18 cellular contexts compared by ENCODE assay signal in the genomic region with DNA sequence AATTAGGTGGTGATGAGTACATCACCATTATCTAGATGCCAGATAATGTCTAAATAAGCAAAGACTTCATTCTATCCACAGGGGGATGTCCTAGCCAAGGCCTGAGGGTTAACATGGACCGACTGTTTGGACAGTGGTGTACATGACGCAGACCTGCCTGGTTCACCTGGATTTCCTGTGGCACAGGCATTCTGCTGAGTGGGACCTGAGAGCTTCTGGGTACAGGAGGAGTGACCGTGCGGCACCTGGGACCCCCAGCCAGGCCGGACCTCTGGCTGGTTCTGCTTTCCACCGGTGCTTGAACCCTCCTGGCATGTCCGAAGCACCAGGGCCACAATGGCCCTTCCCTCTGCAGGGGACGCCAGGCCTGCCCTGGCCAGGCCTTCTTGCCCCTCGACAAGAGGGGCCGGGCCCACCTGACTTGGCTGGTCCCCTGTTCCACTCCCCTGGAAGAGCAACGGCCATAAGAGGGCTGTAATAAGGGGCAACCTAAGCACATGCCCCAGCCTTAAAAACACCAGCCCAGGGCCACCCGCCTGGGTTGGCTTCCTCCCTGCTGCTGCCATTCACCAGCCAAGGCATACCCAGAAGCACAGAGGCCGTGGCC. TPM values are rescaled to one million over a fixed set of nuclear protein-coding genes. Genes with fewer than 3 reads are reported as not detected.
"Had no signal": no experiment of that assay in that cellular context is flagged by ENCODE, and none has a peak within 500 bp of the region (broad histone marks: within the 10 kb centered on the region; RNA-seq: fewer than 3 reads in every experiment).

No MANE protein-coding gene starts in this region.

- DNase-seq: activated CD4-positive, alpha-beta memory T cell treated with anti-CD3 and anti-CD28 coated beads, Interleukin-2, amount 10 ng/mL, durations not matched to agents 7 days and 5 days; activated CD4-positive, alpha-beta T cell treated with anti-CD3 and anti-CD28 coated beads for 4 hours; activated CD8-positive, alpha-beta memory T cell treated with anti-CD3 and anti-CD28 coated beads, Interleukin-2, amount 50 U/mL, for 4 hours; activated gamma-delta T cell; activated T-cell treated with anti-CD3 and anti-CD28 coated beads, Interleukin-2, amount 50 U/mL, for 72 hours; amniotic stem cell; effector memory CD4-positive, alpha-beta T cell; heart right ventricle; natural killer cell; stimulated activated CD4-positive, alpha-beta T cell treated with anti-CD3 and anti-CD28 coated beads, Interleukin-4, amount 100 ng/mL, for 4 hours; stimulated activated CD8-positive, alpha-beta memory T cell treated with anti-CD3 and anti-CD28 coated beads, Interleukin-4, amount 100 ng/mL, for 48 hours; stimulated activated naive CD4-positive, alpha-beta T cell treated with Interleukin-2 at 50 U/mL for 16 hours; T-helper 17 cell; transverse colon had no signal

- H3K36me3 ChIP-seq: gastrocnemius medialis, heart right ventricle, transverse colon had no signal

- H3K4me1 Mint-ChIP-seq: activated CD4-positive, alpha-beta memory T cell treated with anti-CD3 and anti-CD28 coated beads, Interleukin-2, amount 10 ng/mL, durations not matched to agents 7 days and 5 days; natural killer cell had no signal

- H3K9me3 Mint-ChIP-seq: activated CD4-positive, alpha-beta memory T cell treated with anti-CD3 and anti-CD28 coated beads, Interleukin-2, amount 10 ng/mL, durations not matched to agents 7 days and 5 days; activated T-cell treated with anti-CD3 and anti-CD28 coated beads, Interleukin-2, amount 50 U/mL, for 72 hours; natural killer cell had no signal

- H3K27me3 ChIP-seq: gastrocnemius medialis had no signal

- H3K4me3 Mint-ChIP-seq: activated CD4-positive, alpha-beta memory T cell treated with anti-CD3 and anti-CD28 coated beads, Interleukin-2, amount 10 ng/mL, durations not matched to agents 7 days and 5 days; activated naive CD8-positive, alpha-beta T cell; activated T-cell treated with anti-CD3 and anti-CD28 coated beads, Interleukin-2, amount 50 U/mL, for 72 hours; natural killer cell; T-helper 17 cell had no signal

- H3K4me3 ChIP-seq: gastrocnemius medialis, heart right ventricle, skin epidermis, transverse colon had no signal

- H3K27ac ChIP-seq: epithelial cell of prostate, gastrocnemius medialis, transverse colon had no signal

- H3K9me3 ChIP-seq: gastrocnemius medialis, heart right ventricle, transverse colon had no signal

- H3K36me3 Mint-ChIP-seq: activated naive CD8-positive, alpha-beta T cell; natural killer cell had no signal

- H3K27ac Mint-ChIP-seq: activated CD4-positive, alpha-beta memory T cell treated with anti-CD3 and anti-CD28 coated beads, Interleukin-2, amount 10 ng/mL, durations not matched to agents 7 days and 5 days; activated naive CD8-positive, alpha-beta T cell; activated T-cell treated with anti-CD3 and anti-CD28 coated beads, Interleukin-2, amount 50 U/mL, for 72 hours; natural killer cell had no signal

RNA-seq across cellular contexts. Expression of gene GFPT2, which starts 8.6 kb away (rescaled TPM):
- total RNA-seq: activated CD4-positive, alpha-beta memory T cell treated with anti-CD3 and anti-CD28 coated beads, Interleukin-2, amount 10 ng/mL, durations not matched to agents 7 days and 5 days had no signal
